8 cellular contexts compared by ENCODE assay signal in genomic region chr15:50358805-50359204, GRCh38. TPM values are rescaled to one million over a fixed set of nuclear protein-coding genes. Genes with fewer than 3 reads are reported as not detected.
DNase-seq lines count a peak whose midpoint lies in the region; ATAC-seq, FAIRE-seq and TF ChIP-seq lines count a peak whose summit lies in the region.

No MANE protein-coding gene starts in this region.

- peak; percentile 52 for ATAC-seq in GM12878
- no peak for ATAC-seq in right cardiac atrium
- ATAC-seq in natural killer cell treated with Interleukin-12 subunit alpha and Interleukin-12 subunit beta and Interleukin-15 and Interleukin-18, amount 100 ng/mL, for 72 hours, result no peak

- FAIRE-seq in GM12878 (lab: Jason Lieb, UNC), result no peak

- SMC1A ChIA-PET in GM12878 (lab: Charles Lee; ENCODE audit: uncharacterized antibody, unreplicated experiment), result interaction anchor here (1.6 to 7.2 kb wide), 3 partner anchors 10 to 19 kb away, joined by 7 to 38 read pairs (median 30); no protein-coding TSS in a partner anchor

- WGBS in GM12878 (ENCODE audit: insufficient coverage, insufficient replicate concordance, low lambda C conversion rate, missing lambda C conversion rate), result 44% methylated on average over 1 of the region's 1 CpG
- WGBS in right cardiac atrium, result 89% methylated on average over 1 of the region's 1 CpG

- peaks cover 23 to 25% of the 10 kb centered on the region in 2 donors for H3K4me1 Mint-ChIP-seq in natural killer cell treated with Interleukin-12 subunit alpha and Interleukin-12 subunit beta and Interleukin-15 and Interleukin-18, amount 100 ng/mL, for 72 hours (ENCODE audit: low read depth in 2 of 2)

- TF ChIP-seq RAD21 in GM12878 (IDR thresholded peaks at IDR 0.05; ENCODE audit: insufficient read depth, low read depth, low read length), result peak; percentile 56

- H3K27me3 ChIP-seq in GM12878 (replicated peaks in 1 of 2; ENCODE audit: control insufficient read depth in 2 of 2, insufficient read depth in 2 of 2, low read length in 1 of 2) (no peaks in the 10 kb centered on the region), right cardiac atrium (ENCODE audit: control insufficient read depth, insufficient read depth) (no peaks in the 10 kb centered on the region)

- no peak overlapping the region for H2AFZ ChIP-seq in GM12878 (ENCODE audit: control insufficient read depth, low read depth, low read length)

- H3K27ac Mint-ChIP-seq in natural killer cell treated with Interleukin-12 subunit alpha and Interleukin-12 subunit beta and Interleukin-15 and Interleukin-18, amount 100 ng/mL, for 72 hours, result no peak overlapping the region

- peak overlapping the region; percentile 59 for H3K4me2 ChIP-seq in GM12878 (ENCODE audit: control insufficient read depth, insufficient read depth)

- peaks cover 48% of the 10 kb centered on the region for H3K79me2 ChIP-seq in GM12878 (ENCODE audit: control insufficient read depth, insufficient read depth, low read length)

- peaks cover 0 to 17% of the 10 kb centered on the region in 2 experiments; a peak in 2 of 4 replicates for H3K36me3 ChIP-seq in GM12878 (ENCODE audit: control insufficient read depth in 2 of 2, insufficient read depth in 2 of 2, low read length in 1 of 2)

- no peak overlapping the region for H3K4me3 Mint-ChIP-seq in natural killer cell treated with Interleukin-12 subunit alpha and Interleukin-12 subunit beta and Interleukin-15 and Interleukin-18, amount 100 ng/mL, for 72 hours

- H3K4me3 ChIP-seq in GM12878 (no peak overlapping the region), retinal pigment epithelial cell (ENCODE audit: low read length) (no peak overlapping the region), right cardiac atrium (ENCODE audit: low read length) (no peak overlapping the region)

- TF ChIP-seq EP300 in GM12878 (IDR thresholded peaks at IDR 0.05; ENCODE audit: borderline replicate concordance in 1 of 2, control insufficient read depth in 1 of 2, low read depth in 2 of 2, low read length in 2 of 2), result no peak

- H3K27ac ChIP-seq in GM12878 (ENCODE audit: control insufficient read depth, insufficient read depth), result no peak overlapping the region; the same call in 1 of the 2 replicates
- H3K27ac ChIP-seq in right cardiac atrium (ENCODE audit: low read length), result no peak overlapping the region

- TF ChIP-seq CTCF in GM12878 (IDR thresholded peaks at IDR 0.05 in 2 of 3, conservative IDR thresholded peaks at IDR 0.05 in 1 of 3; ENCODE audit: control insufficient read depth in 2 of 3, extremely low read depth in 1 of 3, insufficient read depth in 1 of 3, low read depth in 3 of 3, low read length in 3 of 3) (peak; percentile 45 to 66 (median 55)), retinal pigment epithelial cell (conservative IDR thresholded peaks at IDR 0.05; ENCODE audit: low read depth, low read length) (peak; percentile 56)

- in situ Hi-C loops in G401 (cut with HindIII; ENCODE audit: low sequenced_read_pairs) (no loop called here), GM12878 (cut with MboI) (loop anchor here (10.0 kb wide), 2 partner anchors 86 to 546 kb away; partner anchors contain the start of gene AP4E1)

- H3K9me3 Mint-ChIP-seq in natural killer cell treated with Interleukin-12 subunit alpha and Interleukin-12 subunit beta and Interleukin-15 and Interleukin-18, amount 100 ng/mL, for 72 hours, result no peaks in the 10 kb centered on the region

- H3K9ac ChIP-seq in GM12878 (ENCODE audit: control insufficient read depth, insufficient read depth, low read length), result no peak overlapping the region

- RAD21 ChIA-PET in GM12878 (lab: Charles Lee; ENCODE audit: unreplicated experiment), result no interaction called here

- no peak for TF ChIP-seq POLR2A in GM12878 (IDR thresholded peaks at IDR 0.05; ENCODE audit: low read depth, low read length)

- H4K20me1 ChIP-seq in GM12878 (ENCODE audit: control insufficient read depth, insufficient read depth), result no peaks in the 10 kb centered on the region

- peak; percentile 32 for DNase-seq in 8988T
- peak; percentile 21 for DNase-seq in G401 (ENCODE audit: low spot score)
- DNase-seq in NCI-H69 (lab: John Stamatoyannopoulos, UW), result peak; percentile 47
- DNase-seq in GM12878 (ENCODE audit: low read depth, low spot score), result no peak
- no peak for DNase-seq in retinal pigment epithelial cell (ENCODE audit: low read depth)
- no peak for DNase-seq in right cardiac atrium
- DNase-seq in midbrain (lab: John Stamatoyannopoulos, UW), result no peak
- no peak for DNase-seq in natural killer cell treated with Interleukin-12 subunit alpha and Interleukin-12 subunit beta and Interleukin-15 and Interleukin-18, amount 100 ng/mL, for 72 hours (ENCODE audit: low spot score)

- peaks cover 10% of the 10 kb centered on the region for H3K4me1 ChIP-seq in GM12878 (ENCODE audit: control insufficient read depth, insufficient read depth, low read length)
- no peaks in the 10 kb centered on the region for H3K4me1 ChIP-seq in right cardiac atrium (ENCODE audit: control insufficient read depth, insufficient read depth, low read length)

- H3K27me3 Mint-ChIP-seq in natural killer cell treated with Interleukin-12 subunit alpha and Interleukin-12 subunit beta and Interleukin-15 and Interleukin-18, amount 100 ng/mL, for 72 hours, result no peaks in the 10 kb centered on the region

- BruUV-seq in GM12878 (replicated peaks; lab: Mats Ljungman, UMichigan), result no TSS peak

- peaks cover 24% of the 10 kb centered on the region for H3K36me3 Mint-ChIP-seq in natural killer cell treated with Interleukin-12 subunit alpha and Interleukin-12 subunit beta and Interleukin-15 and Interleukin-18, amount 100 ng/mL, for 72 hours

- POLR2A ChIA-PET in GM12878 (lab: Charles Lee), result interaction anchor here (0.6 to 1.0 kb wide), 2 partner anchors 28 to 66 kb away, joined by 3 read pairs; partner anchors contain the start of gene USP8

- H3K9me3 ChIP-seq in GM12878 (replicated peaks; ENCODE audit: control insufficient read depth, insufficient read depth, low read length), result no peaks in the 10 kb centered on the region
- no peaks in the 10 kb centered on the region for H3K9me3 ChIP-seq in right cardiac atrium (ENCODE audit: control insufficient read depth, low read length)

- CTCF ChIA-PET in GM12878 (lab: Yijun Ruan, JAX), result interaction anchor here (0.8 to 2.5 kb wide), 6 partner anchors 8 to 78 kb away, joined by 3 to 7 read pairs (median 5); partner anchors contain the start of gene USP8

- intact Hi-C loops in GM12878 (cut with micrococcal nuclease; ENCODE audit: unreplicated experiment), result loop anchor here (1.0 to 10.0 kb wide), 4 partner anchors 20 to 548 kb away; partner anchors contain the start of genes AP4E1 and USP8
- intact Hi-C loops in right cardiac atrium (cut with DNase I), result no loop called here

TF ChIP-seq in GM12878, 131 proteins besides CTCF, POLR2A, EP300 and RAD21 (continues in another document):
- TF ChIP-seq PAX5 (IDR thresholded peaks at IDR 0.05; ENCODE audit: borderline replicate concordance, low read depth, low read length) (0 out of 2 replicates have a peak, but pooled peaks have one; percentile 41), JUNB (IDR thresholded peaks at IDR 0.05) (no peak), CHD4 (IDR thresholded peaks at IDR 0.05) (no peak), NR2C1 (IDR thresholded peaks at IDR 0.05) (no peak), YY1 (IDR thresholded peaks at IDR 0.05; ENCODE audit: low read depth, low read length) (0 out of 2 replicates have a peak, but pooled peaks have one; percentile 35), ESRRA (IDR thresholded peaks at IDR 0.05; ENCODE audit: low read length) (no peak), NFIC (IDR thresholded peaks at IDR 0.05; ENCODE audit: low read depth, low read length) (no peak), NR2F1 (conservative IDR thresholded peaks at IDR 0.05) (no peak), PBX3 (IDR thresholded peaks at IDR 0.05; ENCODE audit: insufficient replicate concordance, low read depth, low read length) (peak; percentile 30)

RNA-seq across cellular contexts. Expression of gene GABPB1, which starts 3.8 kb away (rescaled TPM):
- 24.6 and 54.3 TPM in 2 replicates for total RNA-seq in G401 (2014; rRNA removed; shearing (Covaris generic))
- total RNA-seq in GM12878 (2013; cell fraction: nucleolus; rRNA removed), result 64.7 and 67.7 TPM in 2 replicates
- total RNA-seq in GM12878 (2014; rRNA removed) (44.2 and 49.8 TPM in 2 replicates), GM12878 (2014; rRNA removed; fragmentation: Illumina TruSeq; extraction: Trizol) (40.2 and 42.3 TPM in 2 replicates), GM12878 (2021) (32.4 and 35.9 TPM in 2 replicates), right cardiac atrium (10 to 100 TPM in 3 of 4 donors, 1 to 10 TPM in 1; 9.6 to 11.2 (median 10.6) TPM)
- polyA plus RNA-seq in GM12878 (2011; ENCODE audit: low read depth), result 14.6 TPM
- polyA plus RNA-seq in GM12878 (2011; rRNA removed) (48.2 and 56.6 TPM in 2 replicates), GM12878 (2014; fragmentation: Illumina TruSeq; extraction: Trizol) (37.3 and 45.5 TPM in 2 replicates), GM12878 (2014; fragmentation: Nextera tagmentation; extraction: Ambion mirVana) (10 to 100 TPM; 13.9 to 18.2 TPM), GM12878 (2014; rRNA removed) (37.9 and 38.9 TPM in 2 replicates), GM12878 (2016; fragmentation: Nextera tagmentation; extraction: Ambion mirVana) (10 to 100 TPM; 40.8 to 41.6 TPM), right cardiac atrium (5.2 TPM)
- polyA plus RNA-seq in GM12878 (2011; cell fraction: cytosol; rRNA removed), result 38.6 and 42.3 TPM in 2 replicates
- 32.4 and 37.6 TPM in 2 replicates for polyA plus RNA-seq in GM12878 (2011; cell fraction: nucleus; rRNA removed)
- polyA plus RNA-seq in GM12878 (2012), result 16.2 and 19.1 TPM in 2 replicates
- polyA minus RNA-seq in GM12878 (2011; rRNA and poly(A)+ RNA removed), result 43.0 and 70.3 TPM in 2 replicates
- polyA minus RNA-seq in GM12878 (2011; cell fraction: cytosol; rRNA and poly(A)+ RNA removed), result 17.0 and 22.8 TPM in 2 replicates
- 17.2 and 20.6 TPM in 2 replicates for polyA minus RNA-seq in GM12878 (2011; cell fraction: nucleus; rRNA and poly(A)+ RNA removed)
- total RNA-seq in natural killer cell treated with Interleukin-12 subunit alpha and Interleukin-12 subunit beta and Interleukin-15 and Interleukin-18, amount 100 ng/mL, for 72 hours, result 10 to 100 TPM; 43.2 to 45.1 TPM

Comparison
In these comparisons a context has a peak if more than half of its experiments do, and no peak if none do; other contexts are left out.
1. DNase-seq: peak in 8988T (single experiment), G401 (single experiment) and NCI-H69 (single experiment); none in GM12878 (single experiment), retinal pigment epithelial cell (single experiment), right cardiac atrium (0 of 3), midbrain (single experiment) and natural killer cell treated with Interleukin-12 subunit alpha and Interleukin-12 subunit beta and Interleukin-15 and Interleukin-18, amount 100 ng/mL, for 72 hours (single experiment).